Comparison of ENCODE assay signal across 10 cellular contexts in genomic region chr14:52355016-52355430, GRCh38. TPM values are rescaled to one million over a fixed set of nuclear protein-coding genes. Genes with fewer than 3 reads are reported as not detected.
DNase-seq lines count a peak whose midpoint lies in the region; ATAC-seq, FAIRE-seq and TF ChIP-seq lines count a peak whose summit lies in the region.
"Had no signal": no experiment of that assay in that cellular context is flagged by ENCODE, and none has a peak within 500 bp of the region (broad histone marks: within the 10 kb centered on the region; RNA-seq: fewer than 3 reads in every experiment).

No MANE protein-coding gene starts in this region.

- peak overlapping the region; percentile 94 for H3K27ac Mint-ChIP-seq in MCF 10A (ENCODE audit: low read depth, unreplicated experiment)
- peak overlapping the region; percentile 87 for H3K27ac Mint-ChIP-seq in activated CD8-positive, alpha-beta T cell treated with anti-CD3 and anti-CD28 coated beads, Interleukin-2, amount 10 ng/mL, durations not matched to agents 7 days and 5 days

- TF ChIP-seq POLR2A in breast epithelium (IDR thresholded peaks at IDR 0.05): no peak

- TF ChIP-seq CTCF in MCF 10A (IDR thresholded peaks at IDR 0.05; ENCODE audit: unreplicated experiment) (no peak), breast epithelium (IDR thresholded peaks at IDR 0.05) (no peak), kidney (IDR thresholded peaks at IDR 0.05; ENCODE audit: borderline replicate concordance, extremely low read depth, insufficient read depth) (no peak)

- POLR2A ChIA-PET in MCF 10A (lab: Yijun Ruan, JAX): interaction anchor here (1.0 kb wide), 1 partner anchor 12 kb away, joined by 3 read pairs; no protein-coding TSS in a partner anchor
- POLR2A ChIA-PET in activated CD8-positive, alpha-beta T cell treated with anti-CD3 and anti-CD28 coated beads, Interleukin-2, amount 10 ng/mL, durations not matched to agents 7 days and 5 days (lab: Charles Lee): no interaction called here

- no peaks in the 10 kb centered on the region for H3K27me3 Mint-ChIP-seq in MCF 10A (ENCODE audit: insufficient read depth, unreplicated experiment)
- no peaks in the 10 kb centered on the region for H3K27me3 Mint-ChIP-seq in activated CD8-positive, alpha-beta T cell treated with anti-CD3 and anti-CD28 coated beads, Interleukin-2, amount 10 ng/mL, durations not matched to agents 7 days and 5 days (ENCODE audit: low read depth)
- H3K27me3 Mint-ChIP-seq: CD8-positive, alpha-beta memory T cell had no signal

- intact Hi-C loops in MCF 10A (cut with micrococcal nuclease) (no loop called here), breast epithelium (cut with DNase I; ENCODE audit: low total_unique reads) (no loop called here), kidney (cut with DNase I) (no loop called here), aorta (cut with DNase I) (no loop called here)

- H3K4me1 ChIP-seq in breast epithelium (no peaks in the 10 kb centered on the region), kidney (ENCODE audit: control insufficient read depth in 1 of 2, insufficient read depth in 1 of 2, low read depth in 1 of 2, low read length in 2 of 2) (peaks cover 12 to 23% of the 10 kb centered on the region in 2 donors), aorta (ENCODE audit: control insufficient read depth in 1 of 2, insufficient read depth in 2 of 2, low read length in 2 of 2) (peaks cover 0 to 3% of the 10 kb centered on the region in 2 donors)

- 30 to 31% methylated on average over 2 of the region's 2 CpGs for WGBS in aorta, 2 donors

- H3K36me3 Mint-ChIP-seq in MCF 10A (ENCODE audit: insufficient read depth, unreplicated experiment): no peaks in the 10 kb centered on the region
- H3K36me3 Mint-ChIP-seq in activated CD8-positive, alpha-beta T cell treated with anti-CD3 and anti-CD28 coated beads, Interleukin-2, amount 10 ng/mL, durations not matched to agents 7 days and 5 days (ENCODE audit: low read depth): peaks cover 40% of the 10 kb centered on the region

- H3K4me3 ChIP-seq in breast epithelium (no peak overlapping the region), kidney (ENCODE audit: low read length in 2 of 2) (no peak overlapping the region), aorta (ENCODE audit: low read length in 2 of 2) (no peak overlapping the region)

- no peak for ATAC-seq in activated CD8-positive, alpha-beta T cell treated with anti-CD3 and anti-CD28 coated beads, Interleukin-2, amount 10 ng/mL, durations not matched to agents 7 days and 5 days
- ATAC-seq in aorta (ENCODE audit: low FRiP score) (peak; percentile 44), GM18907 (IDR thresholded peaks at IDR 0.05; ENCODE audit: unreplicated experiment) (no peak), HG02759 (IDR thresholded peaks at IDR 0.05; ENCODE audit: unreplicated experiment) (no peak), HG03342 (IDR thresholded peaks at IDR 0.05; ENCODE audit: unreplicated experiment) (no peak)
- ATAC-seq: HepG2 had no signal

- CTCF ChIA-PET in MCF 10A (lab: Yijun Ruan, JAX): no interaction called here
- CTCF ChIA-PET in activated CD8-positive, alpha-beta T cell treated with anti-CD3 and anti-CD28 coated beads, Interleukin-2, amount 10 ng/mL, durations not matched to agents 7 days and 5 days (lab: Charles Lee): interaction anchor here (0.9 to 6.5 kb wide), 2 partner anchors 31 to 47 kb away, joined by 4 to 48 read pairs; no protein-coding TSS in a partner anchor

- H3K9me3 ChIP-seq in breast epithelium: no peaks in the 10 kb centered on the region
- H3K9me3 ChIP-seq in kidney (ENCODE audit: control insufficient read depth in 1 of 2, low read length in 2 of 2): no peaks in the 10 kb centered on the region
- H3K9me3 ChIP-seq in aorta (ENCODE audit: control insufficient read depth, low read length): no peaks in the 10 kb centered on the region

- H3K36me3 ChIP-seq in breast epithelium (no peaks in the 10 kb centered on the region), kidney (ENCODE audit: control insufficient read depth in 1 of 2, insufficient read depth in 2 of 2, low read length in 2 of 2) (no peaks in the 10 kb centered on the region), aorta (ENCODE audit: control insufficient read depth in 1 of 2, insufficient read depth in 2 of 2, low read length in 1 of 2) (no peaks in the 10 kb centered on the region)

- H3K27ac ChIP-seq in breast epithelium (peak overlapping the region in 1 of 2 donors; percentile 52), kidney (ENCODE audit: low read depth in 2 of 2, low read length in 2 of 2) (peak overlapping the region; percentile 20 to 30), aorta (ENCODE audit: low read depth in 1 of 2, low read length in 2 of 2) (no peak overlapping the region)

- peak; percentile 91 for DNase-seq in MCF 10A (ENCODE audit: unreplicated experiment)
- no peak for DNase-seq in breast epithelium (ENCODE audit: low spot score in 2 of 2)
- DNase-seq in activated CD8-positive, alpha-beta T cell treated with anti-CD3 and anti-CD28 coated beads, Interleukin-2, amount 10 ng/mL, durations not matched to agents 7 days and 5 days: no peak
- DNase-seq in kidney: no peak
- DNase-seq in aorta: no peak
- DNase-seq: CD8-positive, alpha-beta memory T cell had no signal

- peak; percentile 58 for FAIRE-seq in kidney (lab: Jason Lieb, UNC)
- FAIRE-seq: HepG2 had no signal

- H3K9ac ChIP-seq in kidney (ENCODE audit: low read length in 2 of 2): no peak overlapping the region

- H3K9me3 Mint-ChIP-seq in MCF 10A (ENCODE audit: unreplicated experiment): no peaks in the 10 kb centered on the region
- peaks cover 11% of the 10 kb centered on the region for H3K9me3 Mint-ChIP-seq in activated CD8-positive, alpha-beta T cell treated with anti-CD3 and anti-CD28 coated beads, Interleukin-2, amount 10 ng/mL, durations not matched to agents 7 days and 5 days (ENCODE audit: insufficient read depth)
- H3K9me3 Mint-ChIP-seq: CD8-positive, alpha-beta memory T cell had no signal

- peak overlapping the region; percentile 47 for H3K4me3 Mint-ChIP-seq in MCF 10A (ENCODE audit: unreplicated experiment)
- H3K4me3 Mint-ChIP-seq in activated CD8-positive, alpha-beta T cell treated with anti-CD3 and anti-CD28 coated beads, Interleukin-2, amount 10 ng/mL, durations not matched to agents 7 days and 5 days: no peak overlapping the region

- H3K27me3 ChIP-seq in breast epithelium: no peaks in the 10 kb centered on the region
- no peaks in the 10 kb centered on the region for H3K27me3 ChIP-seq in aorta (ENCODE audit: control insufficient read depth in 1 of 2, insufficient read depth in 2 of 2, low read length in 1 of 2)

- BruUV-seq in MCF 10A (replicated peaks; lab: Mats Ljungman, UMichigan): no TSS peak

- H3K4me1 Mint-ChIP-seq in MCF 10A (ENCODE audit: insufficient read depth, unreplicated experiment): peaks cover 37% of the 10 kb centered on the region
- peaks cover 61% of the 10 kb centered on the region for H3K4me1 Mint-ChIP-seq in activated CD8-positive, alpha-beta T cell treated with anti-CD3 and anti-CD28 coated beads, Interleukin-2, amount 10 ng/mL, durations not matched to agents 7 days and 5 days (ENCODE audit: low read depth)

RNA-seq across cellular contexts. Expression of gene PTGER2, which starts 40.9 kb away (rescaled TPM):
- total RNA-seq in MCF 10A (2022): 0.12 TPM in 2 replicates
- total RNA-seq in breast epithelium: 1 to 10 TPM; 1.8 to 5.9 (median 4.9) TPM
- total RNA-seq in activated CD8-positive, alpha-beta T cell treated with anti-CD3 and anti-CD28 coated beads, Interleukin-2, amount 10 ng/mL, durations not matched to agents 7 days and 5 days: 100 to 1,000 TPM; 116 to 119 TPM
- total RNA-seq in kidney: 10.0 TPM
- 3.4 TPM for polyA plus RNA-seq in kidney (ENCODE audit: insufficient read depth, low read depth, low replicate concordance)
- total RNA-seq in aorta: 1 to 10 TPM; 4.3 to 5.1 TPM
- under 1 TPM; 0.38 to 0.82 TPM for polyA plus RNA-seq in aorta
- total RNA-seq: HepG2 had no signal
- polyA plus RNA-seq: HepG2 had no signal

Comparison
In these comparisons a context has a peak if more than half of its experiments do, and no peak if none do; other contexts are left out.
1. H3K27ac ChIP-seq: peak in kidney (2 of 2); none in aorta (0 of 2).
2. RNA of gene PTGER2, which starts 40.9 kb away (total RNA-seq): 116 to 119 TPM in activated CD8-positive, alpha-beta T cell treated with anti-CD3 and anti-CD28 coated beads, Interleukin-2, amount 10 ng/mL, durations not matched to agents 7 days and 5 days; 10.0 TPM in kidney (single experiment), 4.3 to 5.1 TPM in aorta, 1.8 to 5.9 TPM in breast epithelium and 0.12 TPM in MCF 10A; every median in the first group is over 10 times any median in the second.